8 cellular contexts compared by ENCODE assay signal in genomic region chr17:79082311-79083190, GRCh38. TPM values are rescaled to one million over a fixed set of nuclear protein-coding genes. Genes with fewer than 3 reads are reported as not detected.
A peak's percentile ranks its signal among the peaks of the same experiment; 100 is the strongest.
DNase-seq lines count a peak whose midpoint lies in the region; ATAC-seq and TF ChIP-seq lines count a peak whose summit lies in the region.

No MANE protein-coding gene starts in this region.

- CTCF ChIA-PET in BJ (lab: Yijun Ruan, JAX) (interaction anchor here (0.6 to 8.6 kb wide), 26 partner anchors 8 to 311 kb away, joined by 3 to 181 read pairs (median 4); partner anchors contain the start of genes CANT1 and ENGASE), HEK293 (lab: Yijun Ruan, JAX) (interaction anchor here (0.5 to 15.1 kb wide), 39 partner anchors 8 to 833 kb away, joined by 3 to 346 read pairs (median 4); no protein-coding TSS in a partner anchor)

- peaks cover 23% of the 10 kb centered on the region for H3K36me3 ChIP-seq in BJ (ENCODE audit: control insufficient read depth, insufficient read depth, low read length)
- peaks cover 6 to 96% of the 10 kb centered on the region in 2 experiments; a peak in 2 of 3 replicates for H3K36me3 ChIP-seq in HEK293 (ENCODE audit: control insufficient read depth in 2 of 2, insufficient read depth in 1 of 2, low read length in 2 of 2)

- TF ChIP-seq CTCF in BJ (IDR thresholded peaks at IDR 0.05; ENCODE audit: insufficient read depth, low read depth, low read length): peak; percentile 90
- TF ChIP-seq CTCF in HEK293 (tag by site-specific recombination; IDR thresholded peaks at IDR 0.05): peak; percentile 80
- peak; percentile 88 for TF ChIP-seq CTCF in astrocyte of the cerebellum (IDR thresholded peaks at IDR 0.05; ENCODE audit: low read depth, low read length, missing control alignments)

- H3K4me1 ChIP-seq in HEK293 (ENCODE audit: control insufficient read depth, insufficient read depth, low read length): no peaks in the 10 kb centered on the region

- no peak for DNase-seq in BJ (ENCODE audit: low read depth)
- peak; percentile 16 for DNase-seq in SKM-1 (lab: John Stamatoyannopoulos, UW; ENCODE audit: unreplicated experiment)
- DNase-seq in astrocyte of the cerebellum (ENCODE audit: low read depth): no peak
- DNase-seq in inferior parietal cortex (ENCODE audit: extremely low spot score): peak; percentile 17
- DNase-seq in stimulated activated CD4-positive, alpha-beta T cell treated with anti-CD3 and anti-CD28 coated beads, TNF-alpha, amount 100 ng/mL, for 48 hours (ENCODE audit: low read depth in 3 of 3): peak in 2 of 3 donors; percentile 28 to 29

- ATAC-seq in GM18867 (IDR thresholded peaks at IDR 0.05; ENCODE audit: unreplicated experiment) (no peak), HG03457 (IDR thresholded peaks at IDR 0.05; ENCODE audit: unreplicated experiment) (no peak)

- H3K9me3 ChIP-seq in HEK293 (ENCODE audit: control insufficient read depth, insufficient read depth, low read depth, low read length): no peaks in the 10 kb centered on the region

- H3K4me3 ChIP-seq in BJ (ENCODE audit: low read depth, low read length) (no peak overlapping the region), HEK293 (ENCODE audit: low read depth, low read length) (no peak overlapping the region), astrocyte of the cerebellum (ENCODE audit: low read depth, low read length) (no peak overlapping the region)

- H3K27ac ChIP-seq in HEK293 (ENCODE audit: extremely low read depth, low read depth, low read length): no peak overlapping the region

- POLR2A ChIA-PET in BJ (lab: Charles Lee) (no interaction called here), HEK293 (lab: Yijun Ruan, JAX) (interaction anchor here (1.0 kb wide), 1 partner anchor 11 kb away, joined by 4 read pairs; no protein-coding TSS in a partner anchor)

- in situ Hi-C loops in astrocyte of the cerebellum (cut with HindIII; ENCODE audit: low sequenced_read_pairs): no loop called here

- H3K27me3 ChIP-seq in BJ (ENCODE audit: control insufficient read depth, insufficient read depth, low read length): no peaks in the 10 kb centered on the region

TF ChIP-seq in HEK293, 187 proteins besides CTCF, POLR2A, EP300 and RAD21:
- TF ChIP-seq ZSCAN30 (tag by site-specific recombination; IDR thresholded peaks at IDR 0.05) (0 out of 2 replicates have a peak, but pooled peaks have one; percentile 26), PATZ1 (tag by site-specific recombination; IDR thresholded peaks at IDR 0.05) (peak; percentile 68), ZNF654 (tag by site-specific recombination; IDR thresholded peaks at IDR 0.05; ENCODE audit: low read depth) (peak; percentile 46), ZNF645 (tag by site-specific recombination; IDR thresholded peaks at IDR 0.05) (no peak), PRDM4 (tag by site-specific recombination; IDR thresholded peaks at IDR 0.05) (no peak)

RNA-seq across cellular contexts. Expression of gene ENGASE, which starts 7.9 kb away (rescaled TPM):
- 4.7 and 7.4 TPM in 2 replicates for polyA plus RNA-seq in BJ (2011; rRNA removed)
- 6.7 and 7.9 TPM in 2 replicates for polyA minus RNA-seq in BJ (2011; rRNA and poly(A)+ RNA removed)

RNA-seq across cellular contexts. Expression of gene C1QTNF1, which starts 58.6 kb away (rescaled TPM):
- polyA plus RNA-seq in BJ (2011; rRNA removed): 13.8 and 20.7 TPM in 2 replicates
- 9.7 and 21.8 TPM in 2 replicates for polyA minus RNA-seq in BJ (2011; rRNA and poly(A)+ RNA removed)

Comparison
In these comparisons a context has a peak if more than half of its experiments do, and no peak if none do; other contexts are left out.
1. DNase-seq: peak in SKM-1 (single experiment), inferior parietal cortex (single experiment) and stimulated activated CD4-positive, alpha-beta T cell treated with anti-CD3 and anti-CD28 coated beads, TNF-alpha, amount 100 ng/mL, for 48 hours (2 of 3); none in BJ (single experiment) and astrocyte of the cerebellum (single experiment).
2. Peak in every context shown above with its lines, with median percentiles within 50 percentile points of each other: CTCF ChIP-seq.